8 cellular contexts compared by ENCODE assay signal in genomic region chr7:137342751-137343482, GRCh38. TPM values are rescaled to one million over a fixed set of nuclear protein-coding genes. Genes with fewer than 3 reads are reported as not detected.
DNase-seq lines count a peak whose midpoint lies in the region; ATAC-seq and TF ChIP-seq lines count a peak whose summit lies in the region.

No MANE protein-coding gene starts in this region.

- peak overlapping the region; percentile 88 for H3K4me3 Mint-ChIP-seq in HFFc6

- no peaks in the 10 kb centered on the region for H3K9me3 ChIP-seq in skeletal muscle satellite cell (replicated peaks; ENCODE audit: low read length)

- peak overlapping the region; percentile 70 for H3K4me3 ChIP-seq in skeletal muscle satellite cell (ENCODE audit: low read length)

- H3K4me2 ChIP-seq in skeletal muscle satellite cell (ENCODE audit: low read length), result peak overlapping the region; percentile 89

- no peaks in the 10 kb centered on the region; the same call in 1 of the 2 replicates for H3K27me3 Mint-ChIP-seq in HFFc6 (ENCODE audit: insufficient read depth)

- H3K9ac ChIP-seq in skeletal muscle satellite cell (ENCODE audit: low read depth, low read length), result peak overlapping the region; percentile 36

- no peaks in the 10 kb centered on the region for H3K9me3 Mint-ChIP-seq in HFFc6
- H3K9me3 Mint-ChIP-seq in activated naive CD4-positive, alpha-beta T cell treated with anti-CD3 and anti-CD28 coated beads, Interleukin-2, amount 50 U/mL, for 72 hours, result peaks cover 0 to 9% of the 10 kb centered on the region in 2 donors

- DNase-seq in HFFc6, result no peak
- peak in 40 of 61 donors; percentile 4 to 88 (median 50) for DNase-seq in caudate nucleus (lab: John Stamatoyannopoulos, UW)
- DNase-seq in islet precursor cell, result peak; percentile 55
- DNase-seq in T1000 (lab: John Stamatoyannopoulos, UW), result no peak
- no peak for DNase-seq in activated naive CD4-positive, alpha-beta T cell (lab: John Stamatoyannopoulos, UW)
- no peak for DNase-seq in activated naive CD4-positive, alpha-beta T cell treated with anti-CD3 and anti-CD28 coated beads, Interleukin-2, amount 50 U/mL, for 72 hours (ENCODE audit: low spot score in 2 of 2)

- no peak for TF ChIP-seq CTCF in HFFc6 (IDR thresholded peaks at IDR 0.05)

- peaks cover 4% of the 10 kb centered on the region for H3K4me1 ChIP-seq in skeletal muscle satellite cell (ENCODE audit: control insufficient read depth, insufficient read depth, low read length)

- no peak for ATAC-seq in activated naive CD4-positive, alpha-beta T cell treated with anti-CD3 and anti-CD28 coated beads, Interleukin-2, amount 50 U/mL, for 72 hours
- no peak for ATAC-seq in HG03520 (IDR thresholded peaks at IDR 0.05; ENCODE audit: unreplicated experiment)

- no peaks in the 10 kb centered on the region for H3K36me3 ChIP-seq in skeletal muscle satellite cell (ENCODE audit: insufficient read depth, low read length)

- H3K36me3 Mint-ChIP-seq in HFFc6 (ENCODE audit: low read depth), result no peaks in the 10 kb centered on the region
- no peaks in the 10 kb centered on the region for H3K36me3 Mint-ChIP-seq in activated naive CD4-positive, alpha-beta T cell treated with anti-CD3 and anti-CD28 coated beads, Interleukin-2, amount 50 U/mL, for 72 hours

- no peaks in the 10 kb centered on the region for H3K27me3 ChIP-seq in skeletal muscle satellite cell (ENCODE audit: control insufficient read depth, insufficient read depth, low read length)

- peak overlapping the region; percentile 80 for H3K27ac ChIP-seq in caudate nucleus (ENCODE audit: low read depth, low read length)

- peak overlapping the region; percentile 11; the same call in 1 of the 2 replicates for H3K27ac Mint-ChIP-seq in HFFc6
- no peak overlapping the region for H3K27ac Mint-ChIP-seq in activated naive CD4-positive, alpha-beta T cell treated with anti-CD3 and anti-CD28 coated beads, Interleukin-2, amount 50 U/mL, for 72 hours

- peaks cover 23% of the 10 kb centered on the region for H3K4me1 Mint-ChIP-seq in HFFc6 (ENCODE audit: low read depth)

RNA-seq across cellular contexts. Expression of gene PTN, which starts 0.6 kb away (rescaled TPM):
- 1 to 10 TPM; 2.2 to 9.6 (median 8.0) TPM for total RNA-seq in HFFc6 (2021; fragmentation: NEBNext Ultra II Directional; extraction: Animal tissue kit (Norgen Biotek cat#: 25700))
- 0.25 and 0.44 TPM in 2 replicates for total RNA-seq in skeletal muscle satellite cell (2012; rRNA removed)
- not detected for total RNA-seq in activated naive CD4-positive, alpha-beta T cell treated with anti-CD3 and anti-CD28 coated beads, Interleukin-2, amount 50 U/mL, for 72 hours

Comparison
In these comparisons a context has a peak if more than half of its experiments do, and no peak if none do; other contexts are left out.
1. DNase-seq: peak in caudate nucleus (40 of 61) and islet precursor cell (single experiment); none in HFFc6 (single experiment), T1000 (single experiment), activated naive CD4-positive, alpha-beta T cell (0 of 4) and activated naive CD4-positive, alpha-beta T cell treated with anti-CD3 and anti-CD28 coated beads, Interleukin-2, amount 50 U/mL, for 72 hours (0 of 2).